Comparison of ENCODE assay signal across 1 cellular context in the genomic region with DNA sequence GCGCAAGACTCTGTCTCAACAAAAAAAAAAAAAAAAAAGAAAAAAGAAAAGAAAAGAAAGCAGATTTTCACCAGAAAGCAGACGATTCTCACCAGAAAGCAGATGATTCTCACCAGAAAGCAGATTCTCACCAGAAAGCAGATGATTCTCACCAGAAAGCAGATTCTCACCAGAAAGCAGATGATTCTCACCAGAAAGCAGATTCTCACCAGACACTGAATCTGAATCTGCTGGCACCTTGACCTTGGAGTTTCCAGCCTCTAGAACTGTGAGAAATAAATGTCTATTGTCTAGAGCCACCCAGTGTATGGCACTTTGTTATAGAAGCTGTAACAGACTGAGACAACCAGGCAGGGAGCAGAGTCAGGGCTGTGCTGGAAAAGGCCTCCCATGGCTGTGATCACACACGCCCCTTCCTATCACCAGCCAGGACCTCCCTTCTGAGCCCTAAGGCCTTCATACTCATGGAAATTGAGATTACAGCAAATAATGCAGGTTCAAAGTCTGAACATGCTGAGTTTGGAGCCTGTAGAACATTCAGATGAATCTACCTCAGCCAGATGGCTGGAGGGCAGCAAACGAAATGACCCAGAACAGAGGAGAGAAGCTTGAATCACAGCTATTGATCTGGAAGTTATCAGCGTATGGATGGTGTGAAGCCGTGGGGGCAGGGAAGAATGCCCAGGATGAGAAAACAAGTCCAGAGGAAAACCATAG.
TF ChIP-seq lines count a peak whose summit lies in the region.

No MANE protein-coding gene starts in this region.

TF ChIP-seq in HepG2, 621 proteins besides CTCF, POLR2A, EP300 and RAD21 (continued from another document):
- TF ChIP-seq, protein P1, sequence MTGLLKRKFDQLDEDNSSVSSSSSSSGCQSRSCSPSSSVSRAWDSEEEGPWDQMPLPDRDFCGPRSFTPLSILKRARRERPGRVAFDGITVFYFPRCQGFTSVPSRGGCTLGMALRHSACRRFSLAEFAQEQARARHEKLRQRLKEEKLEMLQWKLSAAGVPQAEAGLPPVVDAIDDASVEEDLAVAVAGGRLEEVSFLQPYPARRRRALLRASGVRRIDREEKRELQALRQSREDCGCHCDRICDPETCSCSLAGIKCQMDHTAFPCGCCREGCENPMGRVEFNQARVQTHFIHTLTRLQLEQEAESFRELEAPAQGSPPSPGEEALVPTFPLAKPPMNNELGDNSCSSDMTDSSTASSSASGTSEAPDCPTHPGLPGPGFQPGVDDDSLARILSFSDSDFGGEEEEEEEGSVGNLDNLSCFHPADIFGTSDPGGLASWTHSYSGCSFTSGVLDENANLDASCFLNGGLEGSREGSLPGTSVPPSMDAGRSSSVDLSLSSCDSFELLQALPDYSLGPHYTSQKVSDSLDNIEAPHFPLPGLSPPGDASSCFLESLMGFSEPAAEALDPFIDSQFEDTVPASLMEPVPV (CRISPR knock-in tag; IDR thresholded peaks at IDR 0.05), result no peak
- TF ChIP-seq ZNF501 (CRISPR knock-in tag; IDR thresholded peaks at IDR 0.05), result peak; percentile 50; the same call in 1 of the 2 replicates
- TF ChIP-seq ZNF792 (CRISPR knock-in tag; IDR thresholded peaks at IDR 0.05), result peak; percentile 16; the same call in 1 of the 2 replicates
- no peak for TF ChIP-seq ZBTB21 (CRISPR knock-in tag; IDR thresholded peaks at IDR 0.05)
- TF ChIP-seq ZNF780A (CRISPR knock-in tag; IDR thresholded peaks at IDR 0.05), result no peak
- TF ChIP-seq, protein P2, sequence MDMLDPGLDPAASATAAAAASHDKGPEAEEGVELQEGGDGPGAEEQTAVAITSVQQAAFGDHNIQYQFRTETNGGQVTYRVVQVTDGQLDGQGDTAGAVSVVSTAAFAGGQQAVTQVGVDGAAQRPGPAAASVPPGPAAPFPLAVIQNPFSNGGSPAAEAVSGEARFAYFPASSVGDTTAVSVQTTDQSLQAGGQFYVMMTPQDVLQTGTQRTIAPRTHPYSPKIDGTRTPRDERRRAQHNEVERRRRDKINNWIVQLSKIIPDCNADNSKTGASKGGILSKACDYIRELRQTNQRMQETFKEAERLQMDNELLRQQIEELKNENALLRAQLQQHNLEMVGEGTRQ (IDR thresholded peaks at IDR 0.05; ENCODE audit: low read depth, low read length), result no peak
- TF ChIP-seq, protein P2 (CRISPR knock-in tag; IDR thresholded peaks at IDR 0.05; ENCODE audit: borderline replicate concordance), result no peak
- TF ChIP-seq GPN1 (CRISPR knock-in tag; IDR thresholded peaks at IDR 0.05; ENCODE audit: borderline replicate concordance), result no peak
- TF ChIP-seq XRCC5 (optimal IDR thresholded peaks at IDR 0.05; ENCODE audit: low read length), result peak; percentile 28
- TF ChIP-seq, protein P3, sequence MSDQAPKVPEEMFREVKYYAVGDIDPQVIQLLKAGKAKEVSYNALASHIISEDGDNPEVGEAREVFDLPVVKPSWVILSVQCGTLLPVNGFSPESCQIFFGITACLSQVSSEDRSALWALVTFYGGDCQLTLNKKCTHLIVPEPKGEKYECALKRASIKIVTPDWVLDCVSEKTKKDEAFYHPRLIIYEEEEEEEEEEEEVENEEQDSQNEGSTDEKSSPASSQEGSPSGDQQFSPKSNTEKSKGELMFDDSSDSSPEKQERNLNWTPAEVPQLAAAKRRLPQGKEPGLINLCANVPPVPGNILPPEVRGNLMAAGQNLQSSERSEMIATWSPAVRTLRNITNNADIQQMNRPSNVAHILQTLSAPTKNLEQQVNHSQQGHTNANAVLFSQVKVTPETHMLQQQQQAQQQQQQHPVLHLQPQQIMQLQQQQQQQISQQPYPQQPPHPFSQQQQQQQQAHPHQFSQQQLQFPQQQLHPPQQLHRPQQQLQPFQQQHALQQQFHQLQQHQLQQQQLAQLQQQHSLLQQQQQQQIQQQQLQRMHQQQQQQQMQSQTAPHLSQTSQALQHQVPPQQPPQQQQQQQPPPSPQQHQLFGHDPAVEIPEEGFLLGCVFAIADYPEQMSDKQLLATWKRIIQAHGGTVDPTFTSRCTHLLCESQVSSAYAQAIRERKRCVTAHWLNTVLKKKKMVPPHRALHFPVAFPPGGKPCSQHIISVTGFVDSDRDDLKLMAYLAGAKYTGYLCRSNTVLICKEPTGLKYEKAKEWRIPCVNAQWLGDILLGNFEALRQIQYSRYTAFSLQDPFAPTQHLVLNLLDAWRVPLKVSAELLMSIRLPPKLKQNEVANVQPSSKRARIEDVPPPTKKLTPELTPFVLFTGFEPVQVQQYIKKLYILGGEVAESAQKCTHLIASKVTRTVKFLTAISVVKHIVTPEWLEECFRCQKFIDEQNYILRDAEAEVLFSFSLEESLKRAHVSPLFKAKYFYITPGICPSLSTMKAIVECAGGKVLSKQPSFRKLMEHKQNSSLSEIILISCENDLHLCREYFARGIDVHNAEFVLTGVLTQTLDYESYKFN (CRISPR knock-in tag; conservative IDR thresholded peaks at IDR 0.05), result peak; percentile 81
- TF ChIP-seq ZNF317 (CRISPR knock-in tag; IDR thresholded peaks at IDR 0.05), result no peak
- TF ChIP-seq MIER2 (CRISPR knock-in tag; IDR thresholded peaks at IDR 0.05), result 0 out of 2 replicates have a peak, but pooled peaks have one; percentile 24
- TF ChIP-seq, protein P4, sequence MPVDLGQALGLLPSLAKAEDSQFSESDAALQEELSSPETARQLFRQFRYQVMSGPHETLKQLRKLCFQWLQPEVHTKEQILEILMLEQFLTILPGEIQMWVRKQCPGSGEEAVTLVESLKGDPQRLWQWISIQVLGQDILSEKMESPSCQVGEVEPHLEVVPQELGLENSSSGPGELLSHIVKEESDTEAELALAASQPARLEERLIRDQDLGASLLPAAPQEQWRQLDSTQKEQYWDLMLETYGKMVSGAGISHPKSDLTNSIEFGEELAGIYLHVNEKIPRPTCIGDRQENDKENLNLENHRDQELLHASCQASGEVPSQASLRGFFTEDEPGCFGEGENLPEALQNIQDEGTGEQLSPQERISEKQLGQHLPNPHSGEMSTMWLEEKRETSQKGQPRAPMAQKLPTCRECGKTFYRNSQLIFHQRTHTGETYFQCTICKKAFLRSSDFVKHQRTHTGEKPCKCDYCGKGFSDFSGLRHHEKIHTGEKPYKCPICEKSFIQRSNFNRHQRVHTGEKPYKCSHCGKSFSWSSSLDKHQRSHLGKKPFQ (CRISPR knock-in tag; IDR thresholded peaks at IDR 0.05; ENCODE audit: insufficient replicate concordance), result peak; percentile 97
- 0 out of 2 replicates have a peak, but pooled peaks have one; percentile 25 for TF ChIP-seq KDM5B (CRISPR knock-in tag; IDR thresholded peaks at IDR 0.05; ENCODE audit: borderline replicate concordance)
- TF ChIP-seq, protein P5, sequence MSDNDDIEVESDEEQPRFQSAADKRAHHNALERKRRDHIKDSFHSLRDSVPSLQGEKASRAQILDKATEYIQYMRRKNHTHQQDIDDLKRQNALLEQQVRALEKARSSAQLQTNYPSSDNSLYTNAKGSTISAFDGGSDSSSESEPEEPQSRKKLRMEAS (IDR thresholded peaks at IDR 0.05), result peak; percentile 62
- TF ChIP-seq, protein P6, sequence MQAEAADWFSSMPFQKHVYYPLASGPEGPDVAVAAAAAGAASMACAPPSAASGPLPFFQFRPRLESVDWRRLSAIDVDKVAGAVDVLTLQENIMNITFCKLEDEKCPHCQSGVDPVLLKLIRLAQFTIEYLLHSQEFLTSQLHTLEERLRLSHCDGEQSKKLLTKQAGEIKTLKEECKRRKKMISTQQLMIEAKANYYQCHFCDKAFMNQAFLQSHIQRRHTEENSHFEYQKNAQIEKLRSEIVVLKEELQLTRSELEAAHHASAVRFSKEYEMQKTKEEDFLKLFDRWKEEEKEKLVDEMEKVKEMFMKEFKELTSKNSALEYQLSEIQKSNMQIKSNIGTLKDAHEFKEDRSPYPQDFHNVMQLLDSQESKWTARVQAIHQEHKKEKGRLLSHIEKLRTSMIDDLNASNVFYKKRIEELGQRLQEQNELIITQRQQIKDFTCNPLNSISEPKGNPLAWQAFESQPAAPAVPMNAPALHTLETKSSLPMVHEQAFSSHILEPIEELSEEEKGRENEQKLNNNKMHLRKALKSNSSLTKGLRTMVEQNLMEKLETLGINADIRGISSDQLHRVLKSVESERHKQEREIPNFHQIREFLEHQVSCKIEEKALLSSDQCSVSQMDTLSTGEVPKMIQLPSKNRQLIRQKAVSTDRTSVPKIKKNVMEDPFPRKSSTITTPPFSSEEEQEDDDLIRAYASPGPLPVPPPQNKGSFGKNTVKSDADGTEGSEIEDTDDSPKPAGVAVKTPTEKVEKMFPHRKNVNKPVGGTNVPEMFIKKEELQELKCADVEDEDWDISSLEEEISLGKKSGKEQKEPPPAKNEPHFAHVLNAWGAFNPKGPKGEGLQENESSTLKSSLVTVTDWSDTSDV (CRISPR knock-in tag; IDR thresholded peaks at IDR 0.05), result no peak
- TF ChIP-seq SOX13 (IDR thresholded peaks at IDR 0.05), result no peak
- peak in 1 of 2 experiments; percentile 55; a peak in 2 of 4 replicates for TF ChIP-seq SOX13 (CRISPR knock-in tag; conservative IDR thresholded peaks at IDR 0.05 in 1 of 2, IDR thresholded peaks at IDR 0.05 in 1 of 2)
- peak; percentile 31; the same call in 1 of the 2 replicates for TF ChIP-seq MAFF (IDR thresholded peaks at IDR 0.05; ENCODE audit: low read depth, low read length)
- TF ChIP-seq KMT2B (CRISPR knock-in tag; IDR thresholded peaks at IDR 0.05), result 0 out of 2 replicates have a peak, but pooled peaks have one; percentile 17
- TF ChIP-seq HMG20A (CRISPR knock-in tag; IDR thresholded peaks at IDR 0.05; ENCODE audit: borderline replicate concordance), result peak; percentile 35; the same call in 1 of the 2 replicates
- TF ChIP-seq RXRB (CRISPR knock-in tag; IDR thresholded peaks at IDR 0.05; ENCODE audit: borderline replicate concordance), result 0 out of 2 replicates have a peak, but pooled peaks have one; percentile 15
- TF ChIP-seq ZNF605 (CRISPR knock-in tag; IDR thresholded peaks at IDR 0.05), result 0 out of 2 replicates have a peak, but pooled peaks have one; percentile 60
- TF ChIP-seq ZNF7 (CRISPR knock-in tag; IDR thresholded peaks at IDR 0.05), result no peak
- TF ChIP-seq TBX2 (CRISPR knock-in tag; IDR thresholded peaks at IDR 0.05; ENCODE audit: borderline replicate concordance), result peak; percentile 62
- peak; percentile 84 for TF ChIP-seq MIXL1 (CRISPR knock-in tag; IDR thresholded peaks at IDR 0.05)
- no peak for TF ChIP-seq NR3C1 (CRISPR knock-in tag; IDR thresholded peaks at IDR 0.05)
- TF ChIP-seq, protein P7, sequence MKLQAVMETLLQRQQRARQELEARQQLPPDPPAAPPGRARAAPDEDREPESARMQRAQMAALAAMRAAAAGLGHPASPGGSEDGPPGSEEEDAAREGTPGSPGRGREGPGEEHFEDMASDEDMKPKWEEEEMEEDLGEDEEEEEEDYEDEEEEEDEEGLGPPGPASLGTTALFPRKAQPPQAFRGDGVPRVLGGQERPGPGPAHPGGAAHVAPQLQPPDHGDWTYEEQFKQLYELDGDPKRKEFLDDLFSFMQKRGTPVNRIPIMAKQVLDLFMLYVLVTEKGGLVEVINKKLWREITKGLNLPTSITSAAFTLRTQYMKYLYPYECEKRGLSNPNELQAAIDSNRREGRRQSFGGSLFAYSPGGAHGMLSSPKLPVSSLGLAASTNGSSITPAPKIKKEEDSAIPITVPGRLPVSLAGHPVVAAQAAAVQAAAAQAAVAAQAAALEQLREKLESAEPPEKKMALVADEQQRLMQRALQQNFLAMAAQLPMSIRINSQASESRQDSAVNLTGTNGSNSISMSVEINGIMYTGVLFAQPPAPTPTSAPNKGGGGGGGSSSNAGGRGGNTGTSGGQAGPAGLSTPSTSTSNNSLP (IDR thresholded peaks at IDR 0.05; ENCODE audit: low read depth, low read length), result peak; percentile 69
- TF ChIP-seq, protein P8, sequence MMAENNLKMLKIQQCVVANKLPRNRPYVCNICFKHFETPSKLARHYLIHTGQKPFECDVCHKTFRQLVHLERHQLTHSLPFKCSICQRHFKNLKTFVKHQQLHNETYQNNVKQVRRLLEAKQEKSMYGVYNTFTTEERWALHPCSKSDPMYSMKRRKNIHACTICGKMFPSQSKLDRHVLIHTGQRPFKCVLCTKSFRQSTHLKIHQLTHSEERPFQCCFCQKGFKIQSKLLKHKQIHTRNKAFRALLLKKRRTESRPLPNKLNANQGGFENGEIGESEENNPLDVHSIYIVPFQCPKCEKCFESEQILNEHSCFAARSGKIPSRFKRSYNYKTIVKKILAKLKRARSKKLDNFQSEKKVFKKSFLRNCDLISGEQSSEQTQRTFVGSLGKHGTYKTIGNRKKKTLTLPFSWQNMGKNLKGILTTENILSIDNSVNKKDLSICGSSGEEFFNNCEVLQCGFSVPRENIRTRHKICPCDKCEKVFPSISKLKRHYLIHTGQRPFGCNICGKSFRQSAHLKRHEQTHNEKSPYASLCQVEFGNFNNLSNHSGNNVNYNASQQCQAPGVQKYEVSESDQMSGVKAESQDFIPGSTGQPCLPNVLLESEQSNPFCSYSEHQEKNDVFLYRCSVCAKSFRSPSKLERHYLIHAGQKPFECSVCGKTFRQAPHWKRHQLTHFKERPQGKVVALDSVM (CRISPR knock-in tag; IDR thresholded peaks at IDR 0.05), result peak; percentile 45; the same call in 1 of the 2 replicates
- no peak for TF ChIP-seq MEF2D (CRISPR knock-in tag; IDR thresholded peaks at IDR 0.05)
- 0 out of 2 replicates have a peak, but pooled peaks have one; percentile 61 for TF ChIP-seq ZNF644 (CRISPR knock-in tag; IDR thresholded peaks at IDR 0.05; ENCODE audit: low read depth)
- no peak for TF ChIP-seq AGO1 (IDR thresholded peaks at IDR 0.05; ENCODE audit: low read depth, low read length, poor library complexity, severe bottlenecking)
- TF ChIP-seq NFIC (IDR thresholded peaks at IDR 0.05; ENCODE audit: low read length), result no peak
- TF ChIP-seq NCOR1 (IDR thresholded peaks at IDR 0.05; ENCODE audit: borderline replicate concordance, low read length), result peak; percentile 68; the same call in 1 of the 2 replicates
TF ChIP-seq in HepG2: peak in this region for 87.
